1 cellular context compared by ENCODE assay signal in the genomic region with DNA sequence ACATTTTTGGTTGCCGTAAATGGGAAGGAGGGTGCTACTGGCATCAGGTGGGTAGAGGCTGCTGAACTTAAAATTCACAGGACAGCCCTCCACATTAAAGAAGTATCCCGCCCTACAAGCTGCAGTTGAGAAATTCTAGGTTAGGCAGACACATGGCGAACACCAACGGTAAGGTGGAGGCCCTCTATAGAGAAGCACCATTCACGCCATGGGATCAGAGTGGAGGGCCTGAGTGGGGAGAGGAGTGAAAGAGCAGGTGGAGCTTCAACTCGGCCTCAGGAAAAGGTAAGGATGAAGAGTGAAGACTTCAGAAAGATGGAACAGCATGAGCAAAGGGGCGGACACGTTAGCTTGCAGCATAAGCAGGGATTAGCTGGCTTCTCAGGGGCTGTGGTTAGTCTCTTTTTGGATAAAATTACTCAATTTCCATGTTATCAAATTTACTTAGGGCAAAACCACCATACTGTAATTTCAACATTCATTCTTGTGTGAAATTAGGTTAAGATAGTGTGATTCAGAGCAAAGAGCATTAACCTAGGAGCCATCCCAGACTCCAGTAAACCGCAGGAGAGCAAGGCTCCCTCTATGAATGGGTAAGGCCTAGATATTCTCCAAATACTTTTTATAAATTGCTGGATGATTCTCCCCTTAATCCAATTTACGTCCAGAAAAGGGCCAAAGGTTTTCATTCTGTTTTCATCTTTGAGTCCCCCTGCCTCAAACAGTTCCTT.
TF ChIP-seq lines count a peak whose summit lies in the region.

No MANE protein-coding gene starts in this region.

TF ChIP-seq in SK-N-SH treated with all-trans-retinoic acid at 6 μM for 48 hours, 23 proteins besides CTCF, POLR2A, EP300 and RAD21 (continued from another document):
- TF ChIP-seq ZNF70 (CRISPR knock-in tag; IDR thresholded peaks at IDR 0.05) = no peak
